29 cellular contexts compared by ENCODE assay signal in the genomic region with DNA sequence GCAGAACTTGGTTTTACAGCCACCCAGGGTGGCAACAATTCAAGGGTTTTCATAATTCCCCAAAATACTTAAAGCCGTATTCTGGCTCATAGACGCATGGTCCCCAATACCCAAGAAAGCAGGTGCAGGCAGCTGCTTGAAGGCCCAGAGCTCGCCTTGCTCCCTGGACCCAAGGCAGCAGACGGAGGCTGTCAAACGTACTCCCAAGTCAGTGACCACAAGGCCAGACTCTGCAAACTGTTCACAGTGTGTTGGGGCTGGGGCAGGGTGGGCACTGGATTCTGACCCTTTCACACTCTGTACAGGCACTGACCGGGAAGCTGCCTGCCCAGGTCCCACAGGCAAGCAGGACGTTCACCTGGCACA.
"Had no signal": no experiment of that assay in that cellular context is flagged by ENCODE, and none has a peak within 500 bp of the region (broad histone marks: within the 10 kb centered on the region; RNA-seq: fewer than 3 reads in every experiment).

No MANE protein-coding gene starts in this region.

- H3K27me3 Mint-ChIP-seq: activated CD4-positive, alpha-beta memory T cell treated with anti-CD3 and anti-CD28 coated beads for 36 hours; activated CD4-positive, alpha-beta T cell treated with anti-CD3 and anti-CD28 coated beads, Interleukin-2, amount 10 ng/mL, durations not matched to agents 24 days and 14 days; activated naive CD4-positive, alpha-beta T cell treated with anti-CD3 and anti-CD28 coated beads, Interleukin-2, amount 10 ng/mL, durations not matched to agents 7 days and 5 days; activated naive CD8-positive, alpha-beta T cell treated with anti-CD3 and anti-CD28 coated beads, Interleukin-2, amount 10 ng/mL, durations not matched to agents 7 days and 5 days; activated T-cell treated with anti-CD3 and anti-CD28 coated beads, Interleukin-2, amount 50 U/mL, for 24 hours; natural killer cell treated with Interleukin-12 subunit alpha and Interleukin-12 subunit beta and Interleukin-15 and Interleukin-18, amount 100 ng/mL, for 72 hours; stimulated activated naive B cell treated with anti-CD40 and anti-IgM and Interleukin-4, amounts not matched to agents 10 μg/mL and 1 μg/mL and 100 μg/mL, for 72 hours; T-helper 17 cell had no signal

- H2AFZ ChIP-seq: parathyroid adenoma had no signal

- H3K9ac ChIP-seq: parathyroid adenoma had no signal

- DNase-seq: activated CD4-positive, alpha-beta memory T cell treated with anti-CD3 and anti-CD28 coated beads for 36 hours; activated CD4-positive, alpha-beta T cell treated with anti-CD3 and anti-CD28 coated beads, Interleukin-2, amount 10 ng/mL, durations not matched to agents 24 days and 14 days; activated CD4-positive, CD25-positive, alpha-beta regulatory T cell treated with anti-CD3 and anti-CD28 coated beads, Interleukin-2, amount 50 U/mL, for 72 hours; activated CD8-positive, alpha-beta memory T cell treated with anti-CD3 and anti-CD28 coated beads, Interleukin-2, amount 50 U/mL, for 48 hours; activated gamma-delta T cell; activated naive CD4-positive, alpha-beta T cell treated with anti-CD3 and anti-CD28 coated beads, Interleukin-2, amount 10 ng/mL, durations not matched to agents 7 days and 5 days; activated naive CD8-positive, alpha-beta T cell treated with anti-CD3 and anti-CD28 coated beads, Interleukin-2, amount 10 ng/mL, durations not matched to agents 7 days and 5 days; activated T-cell treated with anti-CD3 and anti-CD28 coated beads, Interleukin-2, amount 50 U/mL, for 24 hours; brain microvascular endothelial cell; caudate nucleus; effector CD4-positive, alpha-beta T cell; esophagus squamous epithelium; foreskin melanocyte; heart right ventricle; kidney glomerular epithelial cell; left lung; mucosa of descending colon; psoas muscle; stimulated activated CD4-positive, alpha-beta T cell treated with anti-CD3 and anti-CD28 coated beads, Interleukin-15, amount 100 ng/mL, for 24 hours; stimulated activated CD4-positive, alpha-beta T cell treated with anti-CD3 and anti-CD28 coated beads, Interleukin-2, amount 100 ng/mL, for 24 hours; stimulated activated naive B cell treated with anti-CD40 and anti-IgM and Interleukin-4, amounts not matched to agents 10 μg/mL and 1 μg/mL and 100 μg/mL, for 72 hours; stomach; T-helper 17 cell; uterus had no signal

- H3K27ac ChIP-seq: brain microvascular endothelial cell, epithelial cell of prostate, left lung, parathyroid adenoma, psoas muscle, suprapubic skin had no signal

- H3K9me3 Mint-ChIP-seq: activated CD4-positive, alpha-beta memory T cell treated with anti-CD3 and anti-CD28 coated beads for 36 hours; activated CD4-positive, alpha-beta T cell treated with anti-CD3 and anti-CD28 coated beads, Interleukin-2, amount 10 ng/mL, durations not matched to agents 24 days and 14 days; activated naive CD4-positive, alpha-beta T cell treated with anti-CD3 and anti-CD28 coated beads, Interleukin-2, amount 10 ng/mL, durations not matched to agents 7 days and 5 days; activated naive CD8-positive, alpha-beta T cell treated with anti-CD3 and anti-CD28 coated beads, Interleukin-2, amount 10 ng/mL, durations not matched to agents 7 days and 5 days; activated T-cell treated with anti-CD3 and anti-CD28 coated beads, Interleukin-2, amount 50 U/mL, for 24 hours; natural killer cell treated with Interleukin-12 subunit alpha and Interleukin-12 subunit beta and Interleukin-15 and Interleukin-18, amount 100 ng/mL, for 72 hours had no signal

- H3K27me3 ChIP-seq: brain microvascular endothelial cell, esophagus squamous epithelium, heart right ventricle, left lung, stomach, suprapubic skin, tibial nerve, uterus had no signal

- H3K4me1 ChIP-seq: parathyroid adenoma, uterus had no signal

- H3K36me3 Mint-ChIP-seq: natural killer cell treated with Interleukin-12 subunit alpha and Interleukin-12 subunit beta and Interleukin-15 and Interleukin-18, amount 100 ng/mL, for 72 hours had no signal

- H3K4me3 ChIP-seq: esophagus squamous epithelium, heart right ventricle, left lung, mucosa of descending colon, psoas muscle, stomach, suprapubic skin, tibial nerve, uterus had no signal

- H3K9me3 ChIP-seq: left lung, mucosa of descending colon, psoas muscle, stomach, suprapubic skin, tibial nerve, uterus had no signal

- ATAC-seq: left lung; mucosa of descending colon; natural killer cell treated with Interleukin-12 subunit alpha and Interleukin-12 subunit beta and Interleukin-15 and Interleukin-18, amount 100 ng/mL, for 72 hours; stimulated activated naive B cell treated with anti-CD40 and anti-IgM and Interleukin-4, amounts not matched to agents 10 μg/mL and 1 μg/mL and 100 μg/mL, for 72 hours; T-helper 17 cell had no signal

- H3K4me3 Mint-ChIP-seq: activated CD4-positive, alpha-beta memory T cell treated with anti-CD3 and anti-CD28 coated beads for 36 hours; activated CD4-positive, alpha-beta T cell treated with anti-CD3 and anti-CD28 coated beads, Interleukin-2, amount 10 ng/mL, durations not matched to agents 24 days and 14 days; activated naive CD4-positive, alpha-beta T cell treated with anti-CD3 and anti-CD28 coated beads, Interleukin-2, amount 10 ng/mL, durations not matched to agents 7 days and 5 days; activated naive CD8-positive, alpha-beta T cell treated with anti-CD3 and anti-CD28 coated beads, Interleukin-2, amount 10 ng/mL, durations not matched to agents 7 days and 5 days; activated T-cell treated with anti-CD3 and anti-CD28 coated beads, Interleukin-2, amount 50 U/mL, for 24 hours; natural killer cell treated with Interleukin-12 subunit alpha and Interleukin-12 subunit beta and Interleukin-15 and Interleukin-18, amount 100 ng/mL, for 72 hours; stimulated activated naive B cell treated with anti-CD40 and anti-IgM and Interleukin-4, amounts not matched to agents 10 μg/mL and 1 μg/mL and 100 μg/mL, for 72 hours; T-helper 17 cell had no signal

- H3K27ac Mint-ChIP-seq: activated CD4-positive, alpha-beta memory T cell treated with anti-CD3 and anti-CD28 coated beads for 36 hours; activated CD4-positive, alpha-beta T cell treated with anti-CD3 and anti-CD28 coated beads, Interleukin-2, amount 10 ng/mL, durations not matched to agents 24 days and 14 days; activated naive CD4-positive, alpha-beta T cell treated with anti-CD3 and anti-CD28 coated beads, Interleukin-2, amount 10 ng/mL, durations not matched to agents 7 days and 5 days; activated naive CD8-positive, alpha-beta T cell treated with anti-CD3 and anti-CD28 coated beads, Interleukin-2, amount 10 ng/mL, durations not matched to agents 7 days and 5 days; activated T-cell treated with anti-CD3 and anti-CD28 coated beads, Interleukin-2, amount 50 U/mL, for 24 hours; natural killer cell treated with Interleukin-12 subunit alpha and Interleukin-12 subunit beta and Interleukin-15 and Interleukin-18, amount 100 ng/mL, for 72 hours; stimulated activated naive B cell treated with anti-CD40 and anti-IgM and Interleukin-4, amounts not matched to agents 10 μg/mL and 1 μg/mL and 100 μg/mL, for 72 hours had no signal

- H3K4me1 Mint-ChIP-seq: activated CD4-positive, alpha-beta T cell treated with anti-CD3 and anti-CD28 coated beads, Interleukin-2, amount 10 ng/mL, durations not matched to agents 24 days and 14 days; activated naive CD4-positive, alpha-beta T cell treated with anti-CD3 and anti-CD28 coated beads, Interleukin-2, amount 10 ng/mL, durations not matched to agents 7 days and 5 days had no signal

- H3K36me3 ChIP-seq: uterus had no signal
